In genomic region chr9:95725045-95725444, GRCh38 we compare ENCODE assay signal across 11 cellular contexts.
A peak's percentile ranks its signal among the peaks of the same experiment; 100 is the strongest.
DNase-seq lines count a peak whose midpoint lies in the region; ATAC-seq and TF ChIP-seq lines count a peak whose summit lies in the region.
"Had no signal": no experiment of that assay in that cellular context is flagged by ENCODE, and none has a peak within 500 bp of the region (broad histone marks: within the 10 kb centered on the region; RNA-seq: fewer than 3 reads in every experiment).

No MANE protein-coding gene starts in this region.

- ATAC-seq in CD4-positive, CD25-positive, alpha-beta regulatory T cell (ENCODE audit: low read depth in 2 of 2) = peak in 1 of 2 donors; percentile 5
- ATAC-seq in GM19452 (IDR thresholded peaks at IDR 0.05; ENCODE audit: unreplicated experiment) (peak; percentile 14), HG03354 (IDR thresholded peaks at IDR 0.05; ENCODE audit: poor library complexity, severe bottlenecking, unreplicated experiment) (peak; percentile 14), HG03457 (IDR thresholded peaks at IDR 0.05; ENCODE audit: unreplicated experiment) (no peak)
- ATAC-seq: foreskin keratinocyte, SK-N-SH treated with all-trans-retinoic acid at 6 μM for 48 hours had no signal

- peaks cover 9% of the 10 kb centered on the region for H3K27me3 Mint-ChIP-seq in CD4-positive, CD25-positive, alpha-beta regulatory T cell
- H3K27me3 Mint-ChIP-seq in activated naive CD4-positive, alpha-beta T cell treated with anti-CD3 and anti-CD28 coated beads, Interleukin-2, amount 10 ng/mL, durations not matched to agents 7 days and 5 days = peaks cover 30% of the 10 kb centered on the region

- peak overlapping the region; percentile 62 for H3K27ac ChIP-seq in CD4-positive, CD25-positive, alpha-beta regulatory T cell (ENCODE audit: insufficient read depth, low read length, poor library complexity, severe bottlenecking)
- H3K27ac ChIP-seq in A673 (ENCODE audit: low read depth, low read length, poor library complexity, severe bottlenecking) = no peak overlapping the region
- H3K27ac ChIP-seq: foreskin keratinocyte had no signal

- no peak overlapping the region for H3K4me3 ChIP-seq in CD4-positive, CD25-positive, alpha-beta regulatory T cell (ENCODE audit: low read depth, low read length)
- no peak overlapping the region for H3K4me3 ChIP-seq in A673 (ENCODE audit: low read depth, low read length, poor library complexity, severe bottlenecking)

- H3K36me3 ChIP-seq in CD4-positive, CD25-positive, alpha-beta regulatory T cell (ENCODE audit: control insufficient read depth, insufficient read depth, low read length) = no peaks in the 10 kb centered on the region
- H3K36me3 ChIP-seq in A673 (ENCODE audit: insufficient read depth, low read length, poor library complexity, severe bottlenecking) = no peaks in the 10 kb centered on the region

- peaks cover 0 to 25% (median 5%) of the 10 kb centered on the region in 7 donors for H3K9me3 Mint-ChIP-seq in CD4-positive, CD25-positive, alpha-beta regulatory T cell
- H3K9me3 Mint-ChIP-seq in activated naive CD4-positive, alpha-beta T cell treated with anti-CD3 and anti-CD28 coated beads, Interleukin-2, amount 10 ng/mL, durations not matched to agents 7 days and 5 days = peaks cover 42% of the 10 kb centered on the region

- H3K27me3 ChIP-seq in CD4-positive, CD25-positive, alpha-beta regulatory T cell (ENCODE audit: control insufficient read depth, insufficient read depth, low read length) = no peaks in the 10 kb centered on the region
- H3K27me3 ChIP-seq in A673 (replicated peaks; ENCODE audit: insufficient read depth, low read depth, low read length, poor library complexity) = no peaks in the 10 kb centered on the region

- POLR2A ChIA-PET in GM10248 (lab: Yijun Ruan, JAX) = no interaction called here
- POLR2A ChIA-PET in A673 (lab: Charles Lee; ENCODE audit: low non-redundant PET) = no interaction called here

- peak overlapping the region; percentile 43 to 63 (median 55) for H3K27ac Mint-ChIP-seq in CD4-positive, CD25-positive, alpha-beta regulatory T cell
- peak overlapping the region; percentile 70 for H3K27ac Mint-ChIP-seq in activated naive CD4-positive, alpha-beta T cell treated with anti-CD3 and anti-CD28 coated beads, Interleukin-2, amount 10 ng/mL, durations not matched to agents 7 days and 5 days

- intact Hi-C loops in A673 (cut with micrococcal nuclease; ENCODE audit: unreplicated experiment) = loop anchor here (5.0 to 10.0 kb wide), 2 partner anchors 150 to 492 kb away; partner anchors contain the start of gene ERCC6L2

- H3K4me1 Mint-ChIP-seq in CD4-positive, CD25-positive, alpha-beta regulatory T cell = peaks cover 8 to 39% (median 22%) of the 10 kb centered on the region in 4 donors
- peaks cover 37% of the 10 kb centered on the region for H3K4me1 Mint-ChIP-seq in activated naive CD4-positive, alpha-beta T cell treated with anti-CD3 and anti-CD28 coated beads, Interleukin-2, amount 10 ng/mL, durations not matched to agents 7 days and 5 days

- peaks cover 19% of the 10 kb centered on the region for H3K4me1 ChIP-seq in CD4-positive, CD25-positive, alpha-beta regulatory T cell (ENCODE audit: control insufficient read depth, insufficient read depth, low read length, poor library complexity, severe bottlenecking)
- H3K4me1 ChIP-seq in A673 (ENCODE audit: insufficient read depth, low read length, poor library complexity, severe bottlenecking) = no peaks in the 10 kb centered on the region
- H3K4me1 ChIP-seq: foreskin keratinocyte had no signal

- DNase-seq in CD4-positive, CD25-positive, alpha-beta regulatory T cell = no peak
- no peak for DNase-seq in activated naive CD4-positive, alpha-beta T cell treated with anti-CD3 and anti-CD28 coated beads, Interleukin-2, amount 10 ng/mL, durations not matched to agents 7 days and 5 days
- DNase-seq in GM10248 (ENCODE audit: extremely low spot score) (no peak), A673 (ENCODE audit: low spot score) (no peak), RPMI8226 (no peak)
- DNase-seq: foreskin keratinocyte, NCI-H345 had no signal

- CTCF ChIA-PET in activated naive CD4-positive, alpha-beta T cell treated with anti-CD3 and anti-CD28 coated beads, Interleukin-2, amount 10 ng/mL, durations not matched to agents 7 days and 5 days (lab: Charles Lee) = interaction anchor here (0.8 kb wide), 1 partner anchor 337 kb away, joined by 3 read pairs; no protein-coding TSS in a partner anchor
- CTCF ChIA-PET in GM10248 (lab: Yijun Ruan, JAX) (no interaction called here), A673 (lab: Charles Lee) (no interaction called here)

- H3K36me3 Mint-ChIP-seq in CD4-positive, CD25-positive, alpha-beta regulatory T cell = no peaks in the 10 kb centered on the region
- peaks cover 24% of the 10 kb centered on the region for H3K36me3 Mint-ChIP-seq in activated naive CD4-positive, alpha-beta T cell treated with anti-CD3 and anti-CD28 coated beads, Interleukin-2, amount 10 ng/mL, durations not matched to agents 7 days and 5 days

- H3K4me3 Mint-ChIP-seq in CD4-positive, CD25-positive, alpha-beta regulatory T cell = peak overlapping the region; percentile 8 to 33 (median 30)
- H3K4me3 Mint-ChIP-seq in activated naive CD4-positive, alpha-beta T cell treated with anti-CD3 and anti-CD28 coated beads, Interleukin-2, amount 10 ng/mL, durations not matched to agents 7 days and 5 days = no peak overlapping the region

- TF ChIP-seq CTCF in GM10248 (IDR thresholded peaks at IDR 0.05; ENCODE audit: control extremely low read depth, extremely low read depth, low read depth, missing control alignments) (no peak), A673 (conservative IDR thresholded peaks at IDR 0.05; ENCODE audit: low read depth, low read length) (no peak)

- no TSS peak for BruUV-seq in A673 (replicated peaks; lab: Mats Ljungman, UMichigan)

- H3K9me3 ChIP-seq in CD4-positive, CD25-positive, alpha-beta regulatory T cell (ENCODE audit: control insufficient read depth in 2 of 2, low read length in 2 of 2) = peaks cover 5 to 18% of the 10 kb centered on the region in 2 experiments
- no peaks in the 10 kb centered on the region for H3K9me3 ChIP-seq in A673 (ENCODE audit: low read depth, low read length, poor library complexity, severe bottlenecking)
